ENCODE assay signal across 24 cellular contexts in the genomic region with DNA sequence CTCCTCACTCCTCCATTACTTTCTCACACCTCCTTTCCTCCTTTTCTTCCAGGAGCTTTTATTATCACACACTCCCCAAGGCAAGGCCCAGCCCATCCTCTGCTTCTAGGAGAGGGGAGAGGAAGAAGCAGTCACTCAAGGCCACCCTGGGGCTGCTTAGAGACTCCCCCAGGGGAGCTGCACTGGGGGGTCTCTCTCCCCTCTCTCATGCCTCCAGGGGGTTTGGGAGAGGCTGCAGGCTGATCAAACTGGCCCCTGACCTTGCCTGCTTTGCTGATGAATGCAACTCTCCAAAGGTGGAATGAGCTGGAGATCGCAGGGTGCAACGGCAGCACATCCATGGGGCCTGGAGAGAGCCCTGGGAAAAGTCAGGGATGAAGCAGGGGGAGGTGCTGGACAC.
"Had no signal": no experiment of that assay in that cellular context is flagged by ENCODE, and none has a peak within 500 bp of the region (broad histone marks: within the 10 kb centered on the region; RNA-seq: fewer than 3 reads in every experiment).

No MANE protein-coding gene starts in this region.

- H3K9me3 ChIP-seq: stomach, suprapubic skin, testis, thoracic aorta, thyroid gland, tibial artery, tibial nerve, transverse colon, upper lobe of left lung, upper lobe of right lung, uterus, vagina had no signal

- H3K27ac ChIP-seq: stomach, suprapubic skin, testis, thoracic aorta, thyroid gland, tibial artery, tibial nerve, transverse colon, upper lobe of left lung, upper lobe of right lung, uterus, vagina had no signal

- H3K4me3 ChIP-seq: stomach, suprapubic skin, testis, thoracic aorta, thyroid gland, tibial artery, tibial nerve, transverse colon, upper lobe of left lung, upper lobe of right lung, uterus, vagina had no signal

- H3K27me3 ChIP-seq: testis, thyroid gland, tibial nerve, upper lobe of left lung, upper lobe of right lung, uterus, vagina had no signal

- H3K4me1 ChIP-seq: stomach, suprapubic skin, testis, thyroid gland, tibial artery, tibial nerve, transverse colon, upper lobe of left lung, upper lobe of right lung, uterus, vagina had no signal

- H3K36me3 ChIP-seq: stomach, suprapubic skin, thoracic aorta, thyroid gland, tibial artery, tibial nerve, transverse colon, upper lobe of left lung, upper lobe of right lung, uterus, vagina had no signal

- DNase-seq: stimulated activated CD4-positive, alpha-beta T cell treated with anti-CD3 and anti-CD28 coated beads, Interleukin-2, amount 100 ng/mL, for 48 hours; stimulated activated CD4-positive, alpha-beta T cell treated with anti-CD3 and anti-CD28 coated beads, Interleukin-4, amount 100 ng/mL, for 1 hour; stimulated activated CD4-positive, alpha-beta T cell treated with anti-CD3 and anti-CD28 coated beads, Interleukin-4, amount 100 ng/mL, for 24 hours; stimulated activated CD4-positive, alpha-beta T cell treated with anti-CD3 and anti-CD28 coated beads, Interleukin-4, amount 100 ng/mL, for 4 hours; stimulated activated CD8-positive, alpha-beta memory T cell treated with anti-CD3 and anti-CD28 coated beads, Interleukin-4, amount 100 ng/mL, for 48 hours; stimulated activated naive B cell treated with anti-CD40 and anti-IgM and Interleukin-4, amounts not matched to agents 10 μg/mL and 1 μg/mL and 100 μg/mL, for 72 hours; stimulated activated naive CD4-positive, alpha-beta T cell; stimulated activated naive CD4-positive, alpha-beta T cell treated with Interleukin-2 at 50 U/mL for 16 hours; stimulated activated naive CD8-positive, alpha-beta T cell treated with anti-CD3 and anti-CD28 coated beads, Interleukin-15, amount 100 ng/mL, for 72 hours; stimulated activated naive CD8-positive, alpha-beta T cell treated with anti-CD3 and anti-CD28 coated beads, Interleukin-15, Interleukin-2, amounts not matched to agents 100 U/mL and 50 U/mL, for 24 hours; stomach; substantia nigra; testis; thyroid gland; tibial artery; transverse colon; trophoblast cell; upper lobe of left lung; upper lobe of right lung; uterus had no signal
